In genomic region chr16:1454561-1454960, GRCh38 we compare ENCODE assay signal across 20 cellular contexts. TPM values are rescaled to one million over a fixed set of nuclear protein-coding genes. Genes with fewer than 3 reads are reported as not detected.
A peak's percentile ranks its signal among the peaks of the same experiment; 100 is the strongest.
DNase-seq lines count a peak whose midpoint lies in the region; ATAC-seq, FAIRE-seq and TF ChIP-seq lines count a peak whose summit lies in the region.
"Had no signal": no experiment of that assay in that cellular context is flagged by ENCODE, and none has a peak within 500 bp of the region (broad histone marks: within the 10 kb centered on the region; RNA-seq: fewer than 3 reads in every experiment).

No MANE protein-coding gene starts in this region.

- TF ChIP-seq EP300 in HepG2 (IDR thresholded peaks at IDR 0.05; ENCODE audit: low read depth in 2 of 2, low read length in 2 of 2) (no peak), HepG2 (CRISPR knock-in tag; IDR thresholded peaks at IDR 0.05; ENCODE audit: borderline replicate concordance) (no peak)

- CTCF ChIA-PET in HepG2 (lab: Yijun Ruan, JAX; ENCODE audit: low intra/inter-chr PET ratio, low total read pairs), result no interaction called here

- H3K36me3 ChIP-seq in HepG2 (replicated peaks in 1 of 2; ENCODE audit: control insufficient read depth in 1 of 2, insufficient read depth in 2 of 2, low read length in 2 of 2), result peaks cover 11 to 23% of the 10 kb centered on the region in 2 experiments; a peak in 4 of 5 replicates
- peaks cover 0 to 47% (median 5%) of the 10 kb centered on the region in 4 donors for H3K36me3 ChIP-seq in right lobe of liver
- peaks cover 75 to 98% (median 90%) of the 10 kb centered on the region in 11 experiments for H3K36me3 ChIP-seq in BLaER1 treated with 17β-estradiol and CSF1 and Interleukin-3, amounts not matched to agents 10 nM and 100 nM
- H3K36me3 ChIP-seq in testis (ENCODE audit: low read depth, missing control alignments), result no peaks in the 10 kb centered on the region

- no peak for TF ChIP-seq RAD21 in HepG2 (CRISPR knock-in tag; IDR thresholded peaks at IDR 0.05)

- 96% methylated on average over 4 of the region's 17 CpGs for WGBS in HepG2 (ENCODE audit: low lambda C conversion rate)
- WGBS in right lobe of liver (ENCODE audit: insufficient coverage, low coverage, low lambda C conversion rate, missing lambda C conversion rate), result no CpG with 5 or more reads among the region's 17 CpGs
- 87 to 91% methylated on average over 7 to 17 of the region's 17 CpGs for WGBS in testis, 2 donors

- TF ChIP-seq CTCF in HepG2 (CRISPR knock-in tag; IDR thresholded peaks at IDR 0.05), result no peak
- no peak for TF ChIP-seq CTCF in right lobe of liver (IDR thresholded peaks at IDR 0.05)
- TF ChIP-seq CTCF in glutamatergic neuron (IDR thresholded peaks at IDR 0.05; ENCODE audit: partially characterized antibody, unreplicated experiment), result no peak
- no peak for TF ChIP-seq CTCF in testis (IDR thresholded peaks at IDR 0.05)

- ATAC-seq in HepG2 (no peak), right lobe of liver (no peak)
- ATAC-seq: CD8-positive, alpha-beta T cell had no signal

- H3K4me1 Mint-ChIP-seq in glutamatergic neuron (ENCODE audit: low read depth, unreplicated experiment), result no peaks in the 10 kb centered on the region

- no peaks in the 10 kb centered on the region for H4K20me1 ChIP-seq in HepG2 (ENCODE audit: insufficient read depth, low read length)
- H4K20me1 ChIP-seq in BLaER1 treated with 17β-estradiol and CSF1 and Interleukin-3, amounts not matched to agents 10 nM and 100 nM, result peaks cover 0 to 92% (median 15%) of the 10 kb centered on the region in 11 experiments; a peak in 14 of 22 replicates

- no peaks in the 10 kb centered on the region for H3K9me3 Mint-ChIP-seq in glutamatergic neuron (ENCODE audit: unreplicated experiment)
- H3K9me3 Mint-ChIP-seq: CD4-positive, CD25-positive, alpha-beta regulatory T cell; CD8-positive, alpha-beta T cell had no signal

- FAIRE-seq in HepG2 (lab: Jason Lieb, UNC), result no peak
- FAIRE-seq: G401.6, GM12892, H54 had no signal

- TF ChIP-seq POLR2A in HepG2 (IDR thresholded peaks at IDR 0.05; ENCODE audit: insufficient read depth in 1 of 2, low read depth in 2 of 2, low read length in 2 of 2), result no peak
- no peak for TF ChIP-seq POLR2A in right lobe of liver (IDR thresholded peaks at IDR 0.05)
- no peak for TF ChIP-seq POLR2A in testis (IDR thresholded peaks at IDR 0.05)

- no peak overlapping the region for H3K4me2 ChIP-seq in HepG2 (ENCODE audit: low read depth, low read length)
- peak overlapping the region in 9 of 11 experiments; percentile 45 to 87 (median 74); a peak in 18 of 22 replicates for H3K4me2 ChIP-seq in BLaER1 treated with 17β-estradiol and CSF1 and Interleukin-3, amounts not matched to agents 10 nM and 100 nM

- no peak overlapping the region for H2AFZ ChIP-seq in HepG2 (ENCODE audit: low read length)

- in situ Hi-C loops in HepG2 (cut with HindIII; ENCODE audit: extremely low pct_ligation_motif_present, low pct_unique_long_range_greater_than_20kb), result no loop called here

- DNase-seq in HepG2 (ENCODE audit: low spot score), result no peak
- no peak for DNase-seq in right lobe of liver
- DNase-seq in glutamatergic neuron, result peak; percentile 7
- DNase-seq in testis, result no peak
- DNase-seq in AML-193 (lab: John Stamatoyannopoulos, UW), result no peak
- DNase-seq: Caco-2; CD4-positive, CD25-positive, alpha-beta regulatory T cell; DMS153; DND-41; GOT3 had no signal

- no peaks in the 10 kb centered on the region for H3K36me3 Mint-ChIP-seq in glutamatergic neuron (ENCODE audit: unreplicated experiment)

- no peak overlapping the region for H3K9ac ChIP-seq in HepG2 (ENCODE audit: insufficient read depth, low read depth, low read length)
- peak overlapping the region in 10 of 11 experiments; percentile 15 to 70 (median 60); a peak in 17 of 22 replicates for H3K9ac ChIP-seq in BLaER1 treated with 17β-estradiol and CSF1 and Interleukin-3, amounts not matched to agents 10 nM and 100 nM

- no peak overlapping the region for H3K4me3 ChIP-seq in HepG2 (replicated peaks in 1 of 3; ENCODE audit: insufficient read depth in 1 of 3, low read depth in 2 of 3, low read length in 3 of 3)
- H3K4me3 ChIP-seq in right lobe of liver, result no peak overlapping the region
- H3K4me3 ChIP-seq in BLaER1 treated with 17β-estradiol and CSF1 and Interleukin-3, amounts not matched to agents 10 nM and 100 nM, result peak overlapping the region in 2 of 10 experiments; percentile 0 to 29; a peak in 2 of 20 replicates
- H3K4me3 ChIP-seq in testis, result no peak overlapping the region
- H3K4me3 ChIP-seq: HAP-1 had no signal

- H3K27me3 ChIP-seq in HepG2 (ENCODE audit: control insufficient read depth in 1 of 2, insufficient read depth in 2 of 2, low read length in 2 of 2), result no peaks in the 10 kb centered on the region
- H3K27me3 ChIP-seq in right lobe of liver, result no peaks in the 10 kb centered on the region
- H3K27me3 ChIP-seq in BLaER1 treated with 17β-estradiol and CSF1 and Interleukin-3, amounts not matched to agents 10 nM and 100 nM, result no peaks in the 10 kb centered on the region
- H3K27me3 ChIP-seq in testis, result no peaks in the 10 kb centered on the region

- H3K27ac ChIP-seq in HepG2 (ENCODE audit: extremely low read length, insufficient read depth, low read length) (no peak overlapping the region), right lobe of liver (no peak overlapping the region), testis (no peak overlapping the region)
- H3K27ac ChIP-seq in BLaER1 treated with 17β-estradiol and CSF1 and Interleukin-3, amounts not matched to agents 10 nM and 100 nM, result peak overlapping the region in 9 of 11 experiments; percentile 40 to 91 (median 73); a peak in 18 of 22 replicates
- H3K27ac ChIP-seq: C4-2B had no signal

- no peaks in the 10 kb centered on the region for H3K9me3 ChIP-seq in HepG2 (ENCODE audit: low read length)
- H3K9me3 ChIP-seq in right lobe of liver, result no peaks in the 10 kb centered on the region
- no peaks in the 10 kb centered on the region for H3K9me3 ChIP-seq in BLaER1 treated with 17β-estradiol and CSF1 and Interleukin-3, amounts not matched to agents 10 nM and 100 nM (replicated peaks in 1 of 11)
- H3K9me3 ChIP-seq in testis, result no peaks in the 10 kb centered on the region
- H3K9me3 ChIP-seq: Caco-2, HAP-1 had no signal

- H3K4me1 ChIP-seq in HepG2 (ENCODE audit: insufficient read depth, low read length) (no peaks in the 10 kb centered on the region), right lobe of liver (no peaks in the 10 kb centered on the region), testis (no peaks in the 10 kb centered on the region)
- peaks cover 12 to 65% (median 58%) of the 10 kb centered on the region in 10 experiments; a peak in 19 of 20 replicates for H3K4me1 ChIP-seq in BLaER1 treated with 17β-estradiol and CSF1 and Interleukin-3, amounts not matched to agents 10 nM and 100 nM
- H3K4me1 ChIP-seq: Caco-2, HAP-1 had no signal

- POLR2A ChIA-PET in HepG2 (lab: Yijun Ruan, JAX), result no interaction called here

- intact Hi-C loops in HepG2 (cut with micrococcal nuclease; ENCODE audit: unreplicated experiment) (no loop called here), right lobe of liver (cut with DNase I) (no loop called here), testis (cut with DNase I; ENCODE audit: low total_unique reads) (no loop called here)

- H3K27ac Mint-ChIP-seq in glutamatergic neuron (ENCODE audit: unreplicated experiment), result no peak overlapping the region
- H3K27ac Mint-ChIP-seq: B cell; CD8-positive, alpha-beta T cell had no signal

- H3K4me3 Mint-ChIP-seq in glutamatergic neuron (ENCODE audit: unreplicated experiment), result no peak overlapping the region
- H3K4me3 Mint-ChIP-seq: B cell; CD4-positive, CD25-positive, alpha-beta regulatory T cell; CD8-positive, alpha-beta T cell had no signal

- H3K79me2 ChIP-seq in HepG2 (ENCODE audit: insufficient read depth, low read length), result no peaks in the 10 kb centered on the region

- BruUV-seq in HepG2 (replicated peaks; lab: Mats Ljungman, UMichigan), result no TSS peak

- H3K27me3 Mint-ChIP-seq in glutamatergic neuron (ENCODE audit: unreplicated experiment), result peaks cover 9% of the 10 kb centered on the region
- H3K27me3 Mint-ChIP-seq: B cell; CD4-positive, CD25-positive, alpha-beta regulatory T cell had no signal

RNA-seq across cellular contexts. Expression of gene CCDC154, which starts 10.2 kb away (rescaled TPM):
- 1.5 and 1.8 TPM in 2 replicates for total RNA-seq in HepG2 (2016; rRNA removed; fragmentation: Illumina TruSeq; extraction: Trizol)
- total RNA-seq in HepG2 (2016; cell fraction: cytosol; rRNA removed; fragmentation: Illumina TruSeq; extraction: Trizol; ENCODE audit: low read depth), result 0.61 and 0.79 TPM in 2 replicates
- 1.4 and 1.7 TPM in 2 replicates for total RNA-seq in HepG2 (2016; cell fraction: insoluble cytoplasmic fraction; rRNA removed; fragmentation: Illumina TruSeq; extraction: Trizol)
- total RNA-seq in HepG2 (2016; cell fraction: membrane; rRNA removed; fragmentation: Illumina TruSeq; extraction: Trizol), result 0.83 and 1.1 TPM in 2 replicates
- total RNA-seq in HepG2 (2016; cell fraction: nucleus; rRNA removed; fragmentation: Illumina TruSeq; extraction: Trizol), result 0.31 TPM in 1 of 2 replicates, not detected in the other
- 0.84 and 0.92 TPM in 2 replicates for polyA plus RNA-seq in HepG2 (2011; rRNA removed)
- 0.24 and 0.56 TPM in 2 replicates for polyA plus RNA-seq in HepG2 (2011; cell fraction: cytosol; rRNA removed)
- 2.1 and 2.4 TPM in 2 replicates for polyA plus RNA-seq in HepG2 (2011; cell fraction: nucleus; rRNA removed)
- 0.48 and 1.2 TPM in 2 replicates for polyA plus RNA-seq in HepG2 (2012)
- polyA plus RNA-seq in HepG2 (2016; cell fraction: cytosol; fragmentation: Illumina TruSeq; extraction: Trizol; ENCODE audit: low read depth), result 0.92 and 1.0 TPM in 2 replicates
- polyA plus RNA-seq in HepG2 (2016; cell fraction: insoluble cytoplasmic fraction; fragmentation: Illumina TruSeq; extraction: Trizol; ENCODE audit: low read depth), result 0.65 and 1.6 TPM in 2 replicates
- polyA plus RNA-seq in HepG2 (2016; cell fraction: membrane; fragmentation: Illumina TruSeq; extraction: Trizol; ENCODE audit: low read depth), result 0.45 and 0.71 TPM in 2 replicates
- polyA plus RNA-seq in HepG2 (2016; cell fraction: nucleus; fragmentation: Illumina TruSeq; extraction: Trizol; ENCODE audit: insufficient read depth, low read depth), result 2.3 and 3.5 TPM in 2 replicates
- polyA minus RNA-seq in HepG2 (2011; rRNA and poly(A)+ RNA removed; ENCODE audit: low replicate concordance), result not detected in 2 replicates
- not detected in 2 replicates for polyA minus RNA-seq in HepG2 (2011; cell fraction: cytosol; rRNA and poly(A)+ RNA removed)
- polyA minus RNA-seq in HepG2 (2011; cell fraction: nucleus; rRNA and poly(A)+ RNA removed), result 0.12 and 0.26 TPM in 2 replicates
- total RNA-seq in right lobe of liver, result 1 to 10 TPM in 2 of 6 experiments, under 1 TPM in 3, not detected in 1; 0.25 to 1.7 (median 0.79) TPM
- 4.2 TPM for total RNA-seq in glutamatergic neuron (ENCODE audit: unreplicated experiment)
- 10 to 100 TPM in 1 of 2 donors, 1 to 10 TPM in 1; 7.6 to 18.0 TPM for total RNA-seq in testis
- 14.8 TPM for polyA plus RNA-seq in testis (ENCODE audit: insufficient read depth, low read depth, low replicate concordance)
- polyA plus RNA-seq: CD4-positive, CD25-positive, alpha-beta regulatory T cell had no signal

RNA-seq across cellular contexts. Expression of gene CLCN7, which starts 20.3 kb away (rescaled TPM):
- total RNA-seq in HepG2 (2016; rRNA removed; fragmentation: Illumina TruSeq; extraction: Trizol) (9.8 and 25.1 TPM in 2 replicates), right lobe of liver (10 to 100 TPM; 36.0 to 50.8 (median 40.8) TPM), glutamatergic neuron (ENCODE audit: unreplicated experiment) (118 TPM), testis (100 to 1,000 TPM; 152 to 160 TPM)
- 8.5 and 9.5 TPM in 2 replicates for total RNA-seq in HepG2 (2016; cell fraction: cytosol; rRNA removed; fragmentation: Illumina TruSeq; extraction: Trizol; ENCODE audit: low read depth)
- total RNA-seq in HepG2 (2016; cell fraction: insoluble cytoplasmic fraction; rRNA removed; fragmentation: Illumina TruSeq; extraction: Trizol), result 6.2 and 24.1 TPM in 2 replicates
- 6.7 and 7.5 TPM in 2 replicates for total RNA-seq in HepG2 (2016; cell fraction: membrane; rRNA removed; fragmentation: Illumina TruSeq; extraction: Trizol)
- 22.9 and 27.4 TPM in 2 replicates for total RNA-seq in HepG2 (2016; cell fraction: nucleus; rRNA removed; fragmentation: Illumina TruSeq; extraction: Trizol)
- polyA plus RNA-seq in HepG2 (2011; rRNA removed) (24.6 and 33.6 TPM in 2 replicates), testis (ENCODE audit: insufficient read depth, low read depth, low replicate concordance) (79.6 TPM)
- 11.6 and 26.3 TPM in 2 replicates for polyA plus RNA-seq in HepG2 (2011; cell fraction: cytosol; rRNA removed)
- 413 and 489 TPM in 2 replicates for polyA plus RNA-seq in HepG2 (2011; cell fraction: nucleus; rRNA removed)
- polyA plus RNA-seq in HepG2 (2012), result 30.8 and 56.7 TPM in 2 replicates
- polyA plus RNA-seq in HepG2 (2016; cell fraction: cytosol; fragmentation: Illumina TruSeq; extraction: Trizol; ENCODE audit: low read depth), result 1.7 and 1.8 TPM in 2 replicates
- polyA plus RNA-seq in HepG2 (2016; cell fraction: insoluble cytoplasmic fraction; fragmentation: Illumina TruSeq; extraction: Trizol; ENCODE audit: low read depth), result 6.7 and 9.1 TPM in 2 replicates
- 3.8 and 6.1 TPM in 2 replicates for polyA plus RNA-seq in HepG2 (2016; cell fraction: membrane; fragmentation: Illumina TruSeq; extraction: Trizol; ENCODE audit: low read depth)
- 78.0 and 79.0 TPM in 2 replicates for polyA plus RNA-seq in HepG2 (2016; cell fraction: nucleus; fragmentation: Illumina TruSeq; extraction: Trizol; ENCODE audit: insufficient read depth, low read depth)
- 47.8 and 83.3 TPM in 2 replicates for polyA minus RNA-seq in HepG2 (2011; rRNA and poly(A)+ RNA removed; ENCODE audit: low replicate concordance)
- polyA minus RNA-seq in HepG2 (2011; cell fraction: cytosol; rRNA and poly(A)+ RNA removed), result 15.7 and 20.3 TPM in 2 replicates
- 46.9 and 49.4 TPM in 2 replicates for polyA minus RNA-seq in HepG2 (2011; cell fraction: nucleus; rRNA and poly(A)+ RNA removed)

RNA-seq across cellular contexts. Expression of gene PERCC1, which starts 23.7 kb away (rescaled TPM):
- 0.15 TPM in 1 of 2 replicates, not detected in the other for total RNA-seq in HepG2 (2016; rRNA removed; fragmentation: Illumina TruSeq; extraction: Trizol)
- total RNA-seq in HepG2 (2016; cell fraction: cytosol; rRNA removed; fragmentation: Illumina TruSeq; extraction: Trizol; ENCODE audit: low read depth), result not detected in 2 replicates
- total RNA-seq in HepG2 (2016; cell fraction: insoluble cytoplasmic fraction; rRNA removed; fragmentation: Illumina TruSeq; extraction: Trizol), result 0.13 TPM in 1 of 2 replicates, not detected in the other
- not detected in 2 replicates for total RNA-seq in HepG2 (2016; cell fraction: membrane; rRNA removed; fragmentation: Illumina TruSeq; extraction: Trizol)
- total RNA-seq in HepG2 (2016; cell fraction: nucleus; rRNA removed; fragmentation: Illumina TruSeq; extraction: Trizol), result not detected in 2 replicates
- polyA plus RNA-seq in HepG2 (2011; rRNA removed), result not detected in 2 replicates
- polyA plus RNA-seq in HepG2 (2011; cell fraction: cytosol; rRNA removed), result not detected in 2 replicates
- polyA plus RNA-seq in HepG2 (2011; cell fraction: nucleus; rRNA removed), result not detected in 2 replicates
- not detected in 2 replicates for polyA plus RNA-seq in HepG2 (2012)
- not detected in 2 replicates for polyA plus RNA-seq in HepG2 (2016; cell fraction: cytosol; fragmentation: Illumina TruSeq; extraction: Trizol; ENCODE audit: low read depth)
- not detected in 2 replicates for polyA plus RNA-seq in HepG2 (2016; cell fraction: insoluble cytoplasmic fraction; fragmentation: Illumina TruSeq; extraction: Trizol; ENCODE audit: low read depth)
- polyA plus RNA-seq in HepG2 (2016; cell fraction: membrane; fragmentation: Illumina TruSeq; extraction: Trizol; ENCODE audit: low read depth), result not detected in 2 replicates
- not detected in 2 replicates for polyA plus RNA-seq in HepG2 (2016; cell fraction: nucleus; fragmentation: Illumina TruSeq; extraction: Trizol; ENCODE audit: insufficient read depth, low read depth)
- polyA minus RNA-seq in HepG2 (2011; rRNA and poly(A)+ RNA removed; ENCODE audit: low replicate concordance), result not detected in 2 replicates
- polyA minus RNA-seq in HepG2 (2011; cell fraction: cytosol; rRNA and poly(A)+ RNA removed), result not detected in 2 replicates
- not detected in 2 replicates for polyA minus RNA-seq in HepG2 (2011; cell fraction: nucleus; rRNA and poly(A)+ RNA removed)
- total RNA-seq in right lobe of liver, result not detected
- total RNA-seq in glutamatergic neuron (ENCODE audit: unreplicated experiment), result not detected
- total RNA-seq in testis, result under 1 TPM; 0.31 to 0.71 TPM
- polyA plus RNA-seq in testis (ENCODE audit: insufficient read depth, low read depth, low replicate concordance), result not detected
- total RNA-seq: A172; A673; CD4-positive, CD25-positive, alpha-beta regulatory T cell had no signal
- polyA plus RNA-seq: CD4-positive, CD25-positive, alpha-beta regulatory T cell had no signal

RNA-seq across cellular contexts. Expression of gene UQCC4, which starts 34.0 kb away (rescaled TPM):
- total RNA-seq in HepG2 (2016; rRNA removed; fragmentation: Illumina TruSeq; extraction: Trizol) (29.6 and 29.9 TPM in 2 replicates), right lobe of liver (10 to 100 TPM in 1 of 6 experiments, 1 to 10 TPM in 5; 5.6 to 11.5 (median 6.0) TPM), glutamatergic neuron (ENCODE audit: unreplicated experiment) (10.4 TPM), testis (10 to 100 TPM; 22.8 to 27.7 TPM)
- 22.0 and 23.6 TPM in 2 replicates for total RNA-seq in HepG2 (2016; cell fraction: cytosol; rRNA removed; fragmentation: Illumina TruSeq; extraction: Trizol; ENCODE audit: low read depth)
- total RNA-seq in HepG2 (2016; cell fraction: insoluble cytoplasmic fraction; rRNA removed; fragmentation: Illumina TruSeq; extraction: Trizol), result 27.3 and 30.2 TPM in 2 replicates
- total RNA-seq in HepG2 (2016; cell fraction: membrane; rRNA removed; fragmentation: Illumina TruSeq; extraction: Trizol), result 24.5 and 33.2 TPM in 2 replicates
- total RNA-seq in HepG2 (2016; cell fraction: nucleus; rRNA removed; fragmentation: Illumina TruSeq; extraction: Trizol), result 11.7 and 14.7 TPM in 2 replicates
- polyA plus RNA-seq in HepG2 (2011; rRNA removed) (17.6 and 19.2 TPM in 2 replicates), testis (ENCODE audit: insufficient read depth, low read depth, low replicate concordance) (17.5 TPM)
- polyA plus RNA-seq in HepG2 (2011; cell fraction: cytosol; rRNA removed), result 21.5 and 24.4 TPM in 2 replicates
- polyA plus RNA-seq in HepG2 (2011; cell fraction: nucleus; rRNA removed), result 9.1 and 10.9 TPM in 2 replicates
- 8.9 and 10.5 TPM in 2 replicates for polyA plus RNA-seq in HepG2 (2012)
- 13.9 and 22.1 TPM in 2 replicates for polyA plus RNA-seq in HepG2 (2016; cell fraction: cytosol; fragmentation: Illumina TruSeq; extraction: Trizol; ENCODE audit: low read depth)
- 19.8 and 20.7 TPM in 2 replicates for polyA plus RNA-seq in HepG2 (2016; cell fraction: insoluble cytoplasmic fraction; fragmentation: Illumina TruSeq; extraction: Trizol; ENCODE audit: low read depth)
- 17.4 and 20.9 TPM in 2 replicates for polyA plus RNA-seq in HepG2 (2016; cell fraction: membrane; fragmentation: Illumina TruSeq; extraction: Trizol; ENCODE audit: low read depth)
- polyA plus RNA-seq in HepG2 (2016; cell fraction: nucleus; fragmentation: Illumina TruSeq; extraction: Trizol; ENCODE audit: insufficient read depth, low read depth), result 20.4 and 23.0 TPM in 2 replicates
- 10.9 and 14.0 TPM in 2 replicates for polyA minus RNA-seq in HepG2 (2011; rRNA and poly(A)+ RNA removed; ENCODE audit: low replicate concordance)
- polyA minus RNA-seq in HepG2 (2011; cell fraction: cytosol; rRNA and poly(A)+ RNA removed), result 5.3 and 5.4 TPM in 2 replicates
- polyA minus RNA-seq in HepG2 (2011; cell fraction: nucleus; rRNA and poly(A)+ RNA removed), result 6.5 and 7.5 TPM in 2 replicates

RNA-seq across cellular contexts. Expression of gene PTX4, which starts 34.2 kb away (rescaled TPM):
- not detected in 2 replicates for total RNA-seq in HepG2 (2016; rRNA removed; fragmentation: Illumina TruSeq; extraction: Trizol)
- total RNA-seq in HepG2 (2016; cell fraction: cytosol; rRNA removed; fragmentation: Illumina TruSeq; extraction: Trizol; ENCODE audit: low read depth), result not detected in 2 replicates
- total RNA-seq in HepG2 (2016; cell fraction: insoluble cytoplasmic fraction; rRNA removed; fragmentation: Illumina TruSeq; extraction: Trizol), result not detected in 2 replicates
- not detected in 2 replicates for total RNA-seq in HepG2 (2016; cell fraction: membrane; rRNA removed; fragmentation: Illumina TruSeq; extraction: Trizol)
- not detected in 2 replicates for total RNA-seq in HepG2 (2016; cell fraction: nucleus; rRNA removed; fragmentation: Illumina TruSeq; extraction: Trizol)
- 0.04 TPM in 1 of 2 replicates, not detected in the other for polyA plus RNA-seq in HepG2 (2011; rRNA removed)
- 0.04 TPM in 1 of 2 replicates, not detected in the other for polyA plus RNA-seq in HepG2 (2011; cell fraction: cytosol; rRNA removed)
- not detected in 2 replicates for polyA plus RNA-seq in HepG2 (2011; cell fraction: nucleus; rRNA removed)
- not detected in 2 replicates for polyA plus RNA-seq in HepG2 (2012)
- not detected in 2 replicates for polyA plus RNA-seq in HepG2 (2016; cell fraction: cytosol; fragmentation: Illumina TruSeq; extraction: Trizol; ENCODE audit: low read depth)
- not detected in 2 replicates for polyA plus RNA-seq in HepG2 (2016; cell fraction: insoluble cytoplasmic fraction; fragmentation: Illumina TruSeq; extraction: Trizol; ENCODE audit: low read depth)
- not detected in 2 replicates for polyA plus RNA-seq in HepG2 (2016; cell fraction: membrane; fragmentation: Illumina TruSeq; extraction: Trizol; ENCODE audit: low read depth)
- polyA plus RNA-seq in HepG2 (2016; cell fraction: nucleus; fragmentation: Illumina TruSeq; extraction: Trizol; ENCODE audit: insufficient read depth, low read depth), result not detected in 2 replicates
- not detected in 2 replicates for polyA minus RNA-seq in HepG2 (2011; rRNA and poly(A)+ RNA removed; ENCODE audit: low replicate concordance)
- not detected in 2 replicates for polyA minus RNA-seq in HepG2 (2011; cell fraction: cytosol; rRNA and poly(A)+ RNA removed)
- polyA minus RNA-seq in HepG2 (2011; cell fraction: nucleus; rRNA and poly(A)+ RNA removed), result not detected in 2 replicates
- not detected for total RNA-seq in right lobe of liver
- 2.2 TPM for total RNA-seq in glutamatergic neuron (ENCODE audit: unreplicated experiment)
- 1 to 10 TPM; 1.7 to 3.4 TPM for total RNA-seq in testis
- polyA plus RNA-seq in testis (ENCODE audit: insufficient read depth, low read depth, low replicate concordance), result 1.3 TPM
- total RNA-seq: A172; A673; B cell; Caco-2; CD4-positive, CD25-positive, alpha-beta regulatory T cell; CD8-positive, alpha-beta T cell had no signal
- polyA plus RNA-seq: CD4-positive, CD25-positive, alpha-beta regulatory T cell had no signal

Comparison
In these comparisons a context has a peak if more than half of its experiments do, and no peak if none do; other contexts are left out.
1. H3K27ac ChIP-seq: peak in BLaER1 treated with 17β-estradiol and CSF1 and Interleukin-3, amounts not matched to agents 10 nM and 100 nM (9 of 11); none in HepG2 (single experiment), right lobe of liver (0 of 3) and testis (0 of 2).